Comparison of ENCODE assay signal across 17 cellular contexts in the genomic region with DNA sequence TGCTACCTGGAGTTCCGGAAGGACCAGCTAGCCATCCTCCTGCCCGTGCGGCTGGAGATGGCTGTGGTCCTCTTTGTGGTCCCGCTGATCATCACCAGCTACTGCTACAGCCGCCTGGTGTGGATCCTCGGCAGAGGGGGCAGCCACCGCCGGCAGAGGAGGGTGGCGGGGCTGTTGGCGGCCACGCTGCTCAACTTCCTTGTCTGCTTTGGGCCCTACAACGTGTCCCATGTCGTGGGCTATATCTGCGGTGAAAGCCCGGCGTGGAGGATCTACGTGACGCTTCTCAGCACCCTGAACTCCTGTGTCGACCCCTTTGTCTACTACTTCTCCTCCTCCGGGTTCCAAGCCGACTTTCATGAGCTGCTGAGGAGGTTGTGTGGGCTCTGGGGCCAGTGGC. TPM values are rescaled to one million over a fixed set of nuclear protein-coding genes. Genes with fewer than 3 reads are reported as not detected.
"Had no signal": no experiment of that assay in that cellular context is flagged by ENCODE, and none has a peak within 500 bp of the region (broad histone marks: within the 10 kb centered on the region; RNA-seq: fewer than 3 reads in every experiment).

No MANE protein-coding gene starts in this region.

RNA-seq across cellular contexts. Expression of gene FFAR3, which starts 1.1 kb away (rescaled TPM):
- total RNA-seq: activated CD4-positive, alpha-beta T cell treated with anti-CD3 and anti-CD28 coated beads, Interleukin-2, amount 10 ng/mL, durations not matched to agents 7 days and 5 days; body of pancreas; esophagus squamous epithelium; fibroblast of lung; fibroblast of villous mesenchyme; glomerular endothelial cell; T-helper 2 cell treated with Interferon-gamma antibody and Interleukin-4, amounts not matched to agents 100 ng/mL and 5 ng/mL, for 36 hours; WTC11 had no signal
- polyA plus RNA-seq: aorta, cardiac muscle cell, esophagus, fibroblast of lung had no signal

RNA-seq across cellular contexts. Expression of gene GPR42, which starts 11.5 kb away (rescaled TPM):
- total RNA-seq: activated CD4-positive, alpha-beta T cell treated with anti-CD3 and anti-CD28 coated beads, Interleukin-2, amount 10 ng/mL, durations not matched to agents 7 days and 5 days; adrenal gland; aorta; body of pancreas; colonic mucosa; esophagus squamous epithelium; fibroblast of lung; fibroblast of villous mesenchyme; gastroesophageal sphincter; glomerular endothelial cell; T-cell; T-helper 2 cell treated with Interferon-gamma antibody and Interleukin-4, amounts not matched to agents 100 ng/mL and 5 ng/mL, for 36 hours; WTC11 had no signal
- polyA plus RNA-seq: adrenal gland, aorta, cardiac muscle cell, esophagus, fibroblast of lung had no signal

RNA-seq across cellular contexts. Expression of gene FFAR1, which starts 11.7 kb away (rescaled TPM):
- total RNA-seq: activated CD4-positive, alpha-beta T cell treated with anti-CD3 and anti-CD28 coated beads, Interleukin-2, amount 10 ng/mL, durations not matched to agents 7 days and 5 days; activated CD8-positive, alpha-beta T cell treated with anti-CD3 and anti-CD28 coated beads for 36 hours; activated T-cell treated with anti-CD3 and anti-CD28 coated beads, Interleukin-2, amount 50 U/mL, for 4 hours; adrenal gland; aorta; cardiac muscle cell; colonic mucosa; esophagus squamous epithelium; fibroblast of lung; fibroblast of villous mesenchyme; gastroesophageal sphincter; glomerular endothelial cell; T-helper 2 cell treated with Interferon-gamma antibody and Interleukin-4, amounts not matched to agents 100 ng/mL and 5 ng/mL, for 36 hours had no signal
- polyA plus RNA-seq: aorta, esophagus, fibroblast of lung had no signal

RNA-seq across cellular contexts. Expression of gene CD22, which starts 30.4 kb away (rescaled TPM):
- total RNA-seq: fibroblast of villous mesenchyme had no signal
- polyA plus RNA-seq: cardiac muscle cell had no signal
